ENCODE assay signal across 1 cellular context in the genomic region with DNA sequence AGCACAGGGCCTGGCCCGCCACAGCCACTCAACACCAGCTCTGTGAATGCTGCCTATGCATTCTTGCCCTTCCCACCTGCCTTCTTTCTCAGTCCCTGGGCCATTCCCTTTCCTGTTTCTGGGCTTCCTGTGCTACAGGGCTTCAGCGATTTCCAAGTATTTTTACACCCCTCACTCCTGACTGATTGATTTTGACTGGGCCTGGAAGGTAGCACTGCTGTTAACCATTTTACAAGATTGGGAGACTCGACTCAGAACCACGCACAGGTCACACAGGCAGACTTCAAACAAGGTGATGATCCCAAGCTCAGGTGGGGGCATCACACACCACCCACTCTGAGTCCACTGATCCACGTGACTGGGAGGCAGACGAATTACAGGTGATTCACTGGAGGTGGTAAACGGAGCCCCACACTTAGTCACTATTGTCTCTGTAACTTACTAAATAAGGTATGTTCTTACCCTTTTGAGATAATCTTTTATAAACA.
A peak's percentile ranks its signal among the peaks of the same experiment; 100 is the strongest.
TF ChIP-seq lines count a peak whose summit lies in the region.

No MANE protein-coding gene starts in this region.

TF ChIP-seq in HEK293, 187 proteins besides CTCF, POLR2A, EP300 and RAD21 (continued from another document):
- TF ChIP-seq PATZ1 (tag by site-specific recombination; IDR thresholded peaks at IDR 0.05) (0 out of 2 replicates have a peak, but pooled peaks have one; percentile 10), ZNF785 (tag by site-specific recombination; IDR thresholded peaks at IDR 0.05) (no peak), KLF9 (tag by site-specific recombination; IDR thresholded peaks at IDR 0.05; ENCODE audit: low read depth) (0 out of 2 replicates have a peak, but pooled peaks have one; percentile 10), INSM2 (tag by site-specific recombination; IDR thresholded peaks at IDR 0.05) (no peak), ZNF157 (tag by site-specific recombination; IDR thresholded peaks at IDR 0.05) (no peak), ZNF843 (tag by site-specific recombination; IDR thresholded peaks at IDR 0.05) (peak; percentile 25; the same call in 1 of the 2 replicates), ZNF561 (tag by site-specific recombination; IDR thresholded peaks at IDR 0.05; ENCODE audit: borderline replicate concordance) (no peak), ZNF266 (tag by site-specific recombination; IDR thresholded peaks at IDR 0.05; ENCODE audit: low read depth) (no peak), ZNF521 (tag by site-specific recombination; IDR thresholded peaks at IDR 0.05) (no peak)
